Comparison of ENCODE assay signal across 11 cellular contexts in genomic region chr16:89712476-89712805, GRCh38. TPM values are rescaled to one million over a fixed set of nuclear protein-coding genes. Genes with fewer than 3 reads are reported as not detected.
DNase-seq lines count a peak whose midpoint lies in the region; ATAC-seq, FAIRE-seq and TF ChIP-seq lines count a peak whose summit lies in the region.
"Had no signal": no experiment of that assay in that cellular context is flagged by ENCODE, and none has a peak within 500 bp of the region (broad histone marks: within the 10 kb centered on the region; RNA-seq: fewer than 3 reads in every experiment).

No MANE protein-coding gene starts in this region.

- H3K4me1 ChIP-seq in OCI-LY7 (ENCODE audit: insufficient read depth, low read length, poor library complexity, severe bottlenecking) (peaks cover 5% of the 10 kb centered on the region), ectodermal cell (ENCODE audit: control insufficient read depth, insufficient read depth, low read length) (peaks cover 18% of the 10 kb centered on the region), pancreas (peaks cover 0 to 4% (median 0%) of the 10 kb centered on the region in 3 donors), heart left ventricle (peaks cover 0 to 13% (median 0%) of the 10 kb centered on the region in 12 donors)

- H3K4me3 ChIP-seq in OCI-LY7 (ENCODE audit: low read depth, low read length, poor library complexity, severe bottlenecking) (peak overlapping the region; percentile 79), ectodermal cell (ENCODE audit: insufficient read depth, low read depth, low read length) (peak overlapping the region; percentile 64), pancreas (peak overlapping the region; percentile 21 to 49 (median 34)), heart left ventricle (peak overlapping the region in 1 of 12 donors; percentile 56)

- no peak for FAIRE-seq in pancreas (lab: Jason Lieb, UNC)
- FAIRE-seq: A204.1, H54 had no signal

- H3K79me2 ChIP-seq in OCI-LY7 (ENCODE audit: insufficient read depth, low read depth, low read length), result no peaks in the 10 kb centered on the region

- H3K27ac ChIP-seq in OCI-LY7 (ENCODE audit: low read depth, low read length, poor library complexity, severe bottlenecking) (peak overlapping the region; percentile 36), ectodermal cell (ENCODE audit: insufficient read depth, low read depth, low read length, poor library complexity, severe bottlenecking) (no peak overlapping the region), pancreas (no peak overlapping the region), heart left ventricle (no peak overlapping the region)

- no peaks in the 10 kb centered on the region for H3K9me3 ChIP-seq in OCI-LY7 (ENCODE audit: low read length)
- no peaks in the 10 kb centered on the region for H3K9me3 ChIP-seq in ectodermal cell (ENCODE audit: control insufficient read depth, low read length)
- H3K9me3 ChIP-seq in pancreas, result no peaks in the 10 kb centered on the region
- H3K9me3 ChIP-seq in heart left ventricle, result no peaks in the 10 kb centered on the region

- no peaks in the 10 kb centered on the region for H4K20me1 ChIP-seq in OCI-LY7 (ENCODE audit: insufficient read depth, low read length)

- TF ChIP-seq POLR2A in heart left ventricle (IDR thresholded peaks at IDR 0.05), result no peak

- H3K4me2 ChIP-seq in OCI-LY7 (ENCODE audit: low read length), result peak overlapping the region; percentile 75

- H3K9me2 ChIP-seq in OCI-LY7 (ENCODE audit: insufficient read depth, low read length), result no peaks in the 10 kb centered on the region

- no peak overlapping the region for H2AFZ ChIP-seq in OCI-LY7 (ENCODE audit: low read length)

- WGBS in ectodermal cell, 2 experiments, result 23 to 30% methylated on average over 11 of the region's 11 CpGs
- 44 to 48% methylated on average over 11 of the region's 11 CpGs for WGBS in pancreas, 2 donors
- WGBS in heart left ventricle, 4 donors, result 33 to 49% (median 39%) methylated on average over 10 to 11 of the region's 11 CpGs

- ATAC-seq in pancreas (peak in 1 of 4 donors; percentile 10), heart left ventricle (no peak)

- no TSS peak for BruUV-seq in OCI-LY7 (replicated peaks; lab: Mats Ljungman, UMichigan)

- no peak for TF ChIP-seq CTCF in OCI-LY7 (conservative IDR thresholded peaks at IDR 0.05; ENCODE audit: low read length)
- no peak for TF ChIP-seq CTCF in pancreas (IDR thresholded peaks at IDR 0.05)
- no peak for TF ChIP-seq CTCF in heart left ventricle (IDR thresholded peaks at IDR 0.05)

- H3K36me3 ChIP-seq in OCI-LY7 (ENCODE audit: insufficient read depth, low read length), result peaks cover 21% of the 10 kb centered on the region
- no peaks in the 10 kb centered on the region for H3K36me3 ChIP-seq in ectodermal cell (ENCODE audit: control insufficient read depth, insufficient read depth, low read length)
- no peaks in the 10 kb centered on the region for H3K36me3 ChIP-seq in pancreas
- peaks cover 0 to 8% (median 0%) of the 10 kb centered on the region in 9 donors for H3K36me3 ChIP-seq in heart left ventricle

- CTCF ChIA-PET in OCI-LY7 (lab: Charles Lee; ENCODE audit: unreplicated experiment), result interaction anchor here (1.0 kb wide), 1 partner anchor 147 kb away, joined by 3 read pairs; no protein-coding TSS in a partner anchor

- POLR2A ChIA-PET in OCI-LY7 (lab: Charles Lee), result no interaction called here

- intact Hi-C loops in OCI-LY7 (cut with micrococcal nuclease; ENCODE audit: unreplicated experiment) (no loop called here), pancreas (cut with DNase I) (loop anchor here in 1 of 3 donors (10.0 kb wide), 1 partner anchor 82 kb away; no protein-coding TSS in a partner anchor), heart left ventricle (cut with DNase I) (no loop called here)

- DNase-seq in DMS 273 (lab: John Stamatoyannopoulos, UW; ENCODE audit: unreplicated experiment) (peak; percentile 81), DMS 273 treated with DMSO at 0.1 percent for 48 hours (lab: John Stamatoyannopoulos, UW) (no peak), OCI-LY7 (ENCODE audit: low spot score) (peak; percentile 40), pancreas (no peak), NCI-H2171 treated with DMSO at 0.1 percent for 48 hours (lab: John Stamatoyannopoulos, UW) (no peak), SK-N-DZ (ENCODE audit: low spot score) (no peak), heart left ventricle (no peak)
- DNase-seq: NCI-H345 had no signal

- H3K27me3 ChIP-seq in ectodermal cell (ENCODE audit: control insufficient read depth, insufficient read depth, low read length, poor library complexity, severe bottlenecking) (peaks cover 5% of the 10 kb centered on the region), pancreas (no peaks in the 10 kb centered on the region), heart left ventricle (peaks cover 0 to 4% (median 0%) of the 10 kb centered on the region in 9 donors)

RNA-seq across cellular contexts. Expression of gene VPS9D1, which starts 8.3 kb away (rescaled TPM):
- total RNA-seq in OCI-LY7 (2014; rRNA removed; shearing (Covaris generic)), result 2.0 and 3.1 TPM in 2 replicates
- total RNA-seq in OCI-LY7 (2022) (4.6 and 4.7 TPM in 2 replicates), pancreas (1 to 10 TPM; 3.9 to 7.5 (median 5.6) TPM), heart left ventricle (10 to 100 TPM in 6 of 9 donors, 1 to 10 TPM in 3; 7.6 to 17.0 (median 11.0) TPM)
- 13.8 TPM for polyA plus RNA-seq in ectodermal cell (2013, experiment 1 of 4)
- 12.7 TPM for polyA plus RNA-seq in ectodermal cell (2013, experiment 2 of 4)
- 10.1 TPM for polyA plus RNA-seq in ectodermal cell (2013, experiment 3 of 4)
- polyA plus RNA-seq in ectodermal cell (2013, experiment 4 of 4), result 14.5 TPM
- polyA plus RNA-seq in pancreas (10 to 100 TPM; 27.3 to 30.1 TPM), heart left ventricle (10 to 100 TPM in 1 of 2 donors, 1 to 10 TPM in 1; 7.3 to 20.2 TPM)
- polyA plus RNA-seq in SK-N-DZ (2014; cell fraction: cytosol; rRNA removed), result 5.7 and 8.8 TPM in 2 replicates
- polyA plus RNA-seq in SK-N-DZ (2014; cell fraction: nucleus; rRNA removed), result 26.0 and 40.7 TPM in 2 replicates

RNA-seq across cellular contexts. Expression of gene ZNF276, which starts 8.9 kb away (rescaled TPM):
- 27.4 and 31.0 TPM in 2 replicates for total RNA-seq in OCI-LY7 (2014; rRNA removed; shearing (Covaris generic))
- total RNA-seq in OCI-LY7 (2022) (30.0 and 30.8 TPM in 2 replicates), pancreas (10 to 100 TPM in 4 of 6 donors, 1 to 10 TPM in 2; 7.9 to 18.7 (median 10.7) TPM), heart left ventricle (10 to 100 TPM in 8 of 9 donors, 1 to 10 TPM in 1; 9.4 to 19.9 (median 12.7) TPM)
- polyA plus RNA-seq in ectodermal cell (2013, experiment 1 of 4), result 16.8 TPM
- polyA plus RNA-seq in ectodermal cell (2013, experiment 2 of 4), result 18.0 TPM
- 13.5 TPM for polyA plus RNA-seq in ectodermal cell (2013, experiment 3 of 4)
- polyA plus RNA-seq in ectodermal cell (2013, experiment 4 of 4), result 14.8 TPM
- polyA plus RNA-seq in pancreas (10 to 100 TPM; 29.1 to 49.3 TPM), heart left ventricle (10 to 100 TPM; 12.2 to 14.0 TPM)
- polyA plus RNA-seq in SK-N-DZ (2014; cell fraction: cytosol; rRNA removed), result 11.2 and 35.3 TPM in 2 replicates
- 81.8 and 136 TPM in 2 replicates for polyA plus RNA-seq in SK-N-DZ (2014; cell fraction: nucleus; rRNA removed)

RNA-seq across cellular contexts. Expression of gene SPATA2L, which starts 10.9 kb away (rescaled TPM):
- 5.6 and 13.1 TPM in 2 replicates for total RNA-seq in OCI-LY7 (2014; rRNA removed; shearing (Covaris generic))
- total RNA-seq in OCI-LY7 (2022) (6.7 and 7.2 TPM in 2 replicates), pancreas (10 to 100 TPM in 4 of 6 donors, 1 to 10 TPM in 2; 9.2 to 22.3 (median 11.1) TPM), heart left ventricle (10 to 100 TPM in 1 of 9 donors, 1 to 10 TPM in 8; 2.0 to 14.1 (median 4.0) TPM)
- polyA plus RNA-seq in ectodermal cell (2013, experiment 1 of 4), result 7.0 TPM
- 7.2 TPM for polyA plus RNA-seq in ectodermal cell (2013, experiment 2 of 4)
- polyA plus RNA-seq in ectodermal cell (2013, experiment 3 of 4), result 7.4 TPM
- 8.8 TPM for polyA plus RNA-seq in ectodermal cell (2013, experiment 4 of 4)
- polyA plus RNA-seq in pancreas (10 to 100 TPM; 14.8 to 16.6 TPM), heart left ventricle (10 to 100 TPM in 1 of 2 donors, 1 to 10 TPM in 1; 1.9 to 15.0 TPM)
- 12.8 and 13.3 TPM in 2 replicates for polyA plus RNA-seq in SK-N-DZ (2014; cell fraction: cytosol; rRNA removed)
- 7.8 and 12.7 TPM in 2 replicates for polyA plus RNA-seq in SK-N-DZ (2014; cell fraction: nucleus; rRNA removed)

RNA-seq across cellular contexts. Expression of gene CDK10, which starts 26.0 kb away (rescaled TPM):
- 88.4 and 98.6 TPM in 2 replicates for total RNA-seq in OCI-LY7 (2014; rRNA removed; shearing (Covaris generic))
- total RNA-seq in OCI-LY7 (2022) (129 and 130 TPM in 2 replicates), pancreas (10 to 100 TPM; 33.7 to 92.7 (median 51.3) TPM), heart left ventricle (10 to 100 TPM; 16.1 to 31.4 (median 20.0) TPM)
- polyA plus RNA-seq in ectodermal cell (2013, experiment 1 of 4), result 112 TPM
- 90.9 TPM for polyA plus RNA-seq in ectodermal cell (2013, experiment 2 of 4)
- polyA plus RNA-seq in ectodermal cell (2013, experiment 3 of 4), result 101 TPM
- polyA plus RNA-seq in ectodermal cell (2013, experiment 4 of 4), result 88.6 TPM
- polyA plus RNA-seq in pancreas (100 to 1,000 TPM; 224 to 253 TPM), heart left ventricle (10 to 100 TPM; 22.9 to 30.7 TPM)
- polyA plus RNA-seq in SK-N-DZ (2014; cell fraction: cytosol; rRNA removed), result 101 and 107 TPM in 2 replicates
- 895 and 969 TPM in 2 replicates for polyA plus RNA-seq in SK-N-DZ (2014; cell fraction: nucleus; rRNA removed)

RNA-seq across cellular contexts. Expression of gene SPATA33, which starts 54.8 kb away (rescaled TPM):
- total RNA-seq in OCI-LY7 (2014; rRNA removed; shearing (Covaris generic)), result 8.6 and 9.4 TPM in 2 replicates
- 17.3 and 18.2 TPM in 2 replicates for total RNA-seq in OCI-LY7 (2022)
- polyA plus RNA-seq in ectodermal cell (2013, experiment 1 of 4), result 37.0 TPM
- 33.1 TPM for polyA plus RNA-seq in ectodermal cell (2013, experiment 2 of 4)
- polyA plus RNA-seq in ectodermal cell (2013, experiment 3 of 4), result 26.8 TPM
- polyA plus RNA-seq in ectodermal cell (2013, experiment 4 of 4), result 24.4 TPM
- total RNA-seq in pancreas, result 1 to 10 TPM; 2.4 to 6.3 (median 3.3) TPM
- polyA plus RNA-seq in pancreas, result 1 to 10 TPM; 8.3 to 9.3 TPM
- 14.5 and 21.9 TPM in 2 replicates for polyA plus RNA-seq in SK-N-DZ (2014; cell fraction: cytosol; rRNA removed)
- 18.1 and 19.8 TPM in 2 replicates for polyA plus RNA-seq in SK-N-DZ (2014; cell fraction: nucleus; rRNA removed)
- total RNA-seq in heart left ventricle, result 1 to 10 TPM in 8 of 9 donors, under 1 TPM in 1; 0.94 to 5.1 (median 3.0) TPM
- 1 to 10 TPM; 1.8 to 3.9 TPM for polyA plus RNA-seq in heart left ventricle

Comparison
In these comparisons a context has a peak if more than half of its experiments do, and no peak if none do; other contexts are left out.
1. DNase-seq: peak in DMS 273 (single experiment) and OCI-LY7 (single experiment); none in DMS 273 treated with DMSO at 0.1 percent for 48 hours (single experiment), pancreas (0 of 6), NCI-H2171 treated with DMSO at 0.1 percent for 48 hours (single experiment), SK-N-DZ (single experiment) and heart left ventricle (0 of 5).